Comparison of ENCODE assay signal across 8 cellular contexts in the genomic region with DNA sequence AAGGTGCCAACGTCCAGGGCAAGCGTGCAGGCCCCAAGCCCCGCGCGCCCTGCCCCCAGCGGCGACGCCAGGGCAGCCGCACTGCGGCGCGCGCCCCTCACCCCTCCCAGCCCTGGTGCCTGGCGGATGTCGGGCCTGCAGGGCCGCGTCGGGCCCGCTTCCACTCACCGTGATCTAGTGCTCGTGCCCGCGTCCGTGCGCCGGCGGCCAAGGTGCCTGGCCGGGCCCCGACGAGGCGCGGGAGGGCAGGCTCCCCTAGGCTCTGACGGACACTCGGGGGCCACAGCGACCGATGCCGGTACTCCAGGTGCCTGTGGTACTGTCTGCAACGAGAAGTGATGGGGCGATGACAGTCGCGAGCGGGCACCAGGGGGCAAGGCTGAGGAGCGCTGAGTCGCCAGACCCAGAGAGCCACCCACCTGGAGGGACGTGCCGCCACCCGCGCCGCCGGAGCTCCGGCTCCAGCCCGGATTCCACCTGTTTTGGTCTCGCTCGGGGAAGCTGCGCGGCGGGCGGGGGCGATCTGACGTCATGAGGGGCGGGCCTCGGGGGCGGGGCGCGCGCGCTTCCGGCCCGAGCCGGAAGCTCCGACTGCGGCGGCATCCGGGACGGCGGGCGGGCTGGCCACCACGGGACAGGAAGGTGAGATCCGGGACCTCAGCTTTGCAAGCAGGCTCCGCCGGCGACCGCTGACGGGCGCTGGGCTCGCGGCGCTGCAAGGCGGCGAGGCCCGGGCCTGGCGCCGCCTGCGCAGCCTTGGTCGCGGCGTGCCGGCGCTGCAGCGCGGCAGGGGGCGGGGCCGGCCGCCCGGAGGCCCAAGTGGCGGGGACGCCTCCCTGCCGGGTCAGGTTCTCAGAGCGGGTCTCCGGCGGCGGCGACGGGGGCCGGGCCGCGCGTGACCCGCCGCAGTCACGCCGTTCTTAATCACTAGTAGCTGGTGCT. TPM values are rescaled to one million over a fixed set of nuclear protein-coding genes. Genes with fewer than 3 reads are reported as not detected.
A peak's percentile ranks its signal among the peaks of the same experiment; 100 is the strongest.
DNase-seq lines count a peak whose midpoint lies in the region; TF ChIP-seq lines count a peak whose summit lies in the region.

A gene with protein sequence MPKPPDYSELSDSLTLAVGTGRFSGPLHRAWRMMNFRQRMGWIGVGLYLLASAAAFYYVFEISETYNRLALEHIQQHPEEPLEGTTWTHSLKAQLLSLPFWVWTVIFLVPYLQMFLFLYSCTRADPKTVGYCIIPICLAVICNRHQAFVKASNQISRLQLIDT (plus strand): TSS at position 927 of the 942 bp plus-strand sequence. CDS start 89 bp downstream, outside the sequence.
A gene with protein sequence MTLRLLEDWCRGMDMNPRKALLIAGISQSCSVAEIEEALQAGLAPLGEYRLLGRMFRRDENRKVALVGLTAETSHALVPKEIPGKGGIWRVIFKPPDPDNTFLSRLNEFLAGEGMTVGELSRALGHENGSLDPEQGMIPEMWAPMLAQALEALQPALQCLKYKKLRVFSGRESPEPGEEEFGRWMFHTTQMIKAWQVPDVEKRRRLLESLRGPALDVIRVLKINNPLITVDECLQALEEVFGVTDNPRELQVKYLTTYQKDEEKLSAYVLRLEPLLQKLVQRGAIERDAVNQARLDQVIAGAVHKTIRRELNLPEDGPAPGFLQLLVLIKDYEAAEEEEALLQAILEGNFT (minus strand): TSS at position 507 of the 942 bp plus-strand sequence. CDS start 655 bp downstream, outside the sequence.

- TF ChIP-seq POLR2A in ovary (IDR thresholded peaks at IDR 0.05), result peak; percentile 75

- peak within 1 kb of the TSS; percentile 91 for H3K27ac Mint-ChIP-seq in activated naive CD4-positive, alpha-beta T cell treated with anti-CD3 and anti-CD28 coated beads for 36 hours

- H3K27ac ChIP-seq in GM23248, result peak within 1 kb of the TSS; percentile 85
- peak within 1 kb of the TSS; percentile 42 to 89 for H3K27ac ChIP-seq in ovary
- peak within 1 kb of the TSS; percentile 99 for H3K27ac ChIP-seq in thymus (ENCODE audit: low read depth)

- peak within 1 kb of the TSS; percentile 88 for H3K4me3 Mint-ChIP-seq in activated naive CD4-positive, alpha-beta T cell treated with anti-CD3 and anti-CD28 coated beads for 36 hours

- WGBS in GM23248 (ENCODE audit: low coverage in 1 of 2, low lambda C conversion rate in 2 of 2, missing lambda C conversion rate in 2 of 2), 2 experiments, result 0 to 1% methylated on average over 42 to 78 of the region's 122 CpGs
- WGBS in ovary, 3 donors, result 0 to 1% (median 1%) methylated on average over 49 to 122 of the region's 122 CpGs
- WGBS in thymus, result under 1% methylated on average over 122 of the region's 122 CpGs

- CTCF ChIA-PET in activated naive CD4-positive, alpha-beta T cell treated with anti-CD3 and anti-CD28 coated beads for 36 hours (lab: Charles Lee), result interaction anchor here (0.6 to 1.8 kb wide), 8 partner anchors 10 to 71 kb away, joined by 3 to 16 read pairs (median 3); a partner anchor contains a TSS

- H3K4me3 ChIP-seq in GM23248 (peak within 1 kb of the TSS; percentile 92), ovary (peak within 1 kb of the TSS; percentile 95), thymus (ENCODE audit: low read length) (peak within 1 kb of the TSS; percentile 96)

- peaks cover 13% of the 10 kb centered on the region for H3K4me1 ChIP-seq in GM23248 (ENCODE audit: insufficient read depth)
- peaks cover 9% of the 10 kb centered on the region for H3K4me1 ChIP-seq in ovary (ENCODE audit: insufficient read depth)
- H3K4me1 ChIP-seq in thymus (ENCODE audit: control insufficient read depth, insufficient read depth, low read length), result peaks cover 14% of the 10 kb centered on the region

- H3K9ac ChIP-seq in GM23248, result peak within 1 kb of the TSS; percentile 96

- in situ Hi-C loops in GM23248 (cut with MboI) (no loop called here), SK-MEL-5 (cut with HindIII; ENCODE audit: low pct_unique_long_range_greater_than_20kb, low sequenced_read_pairs) (no loop called here)

- no peaks in the 10 kb centered on the region for H3K9me2 ChIP-seq in GM23248 (ENCODE audit: insufficient read depth)

- TF ChIP-seq EP300 in ovary (IDR thresholded peaks at IDR 0.05), result no peak

- H3K4me1 Mint-ChIP-seq in activated naive CD4-positive, alpha-beta T cell treated with anti-CD3 and anti-CD28 coated beads for 36 hours (ENCODE audit: low read depth), result peaks cover 42% of the 10 kb centered on the region

- intact Hi-C loops in activated naive CD4-positive, alpha-beta T cell treated with anti-CD3 and anti-CD28 coated beads for 36 hours (cut with micrococcal nuclease), result loop anchor here (1.0 to 10.0 kb wide), 6 partner anchors 23 to 990 kb away; a partner anchor contains a TSS
- intact Hi-C loops in ovary (cut with DNase I), result no loop called here

- H4K20me1 ChIP-seq in GM23248 (ENCODE audit: insufficient read depth), result no peaks in the 10 kb centered on the region

- peak in 1 of 3 donors; percentile 28 for TF ChIP-seq CTCF in ovary (IDR thresholded peaks at IDR 0.05)

- peaks cover 14% of the 10 kb centered on the region for H3K36me3 Mint-ChIP-seq in activated naive CD4-positive, alpha-beta T cell treated with anti-CD3 and anti-CD28 coated beads for 36 hours (ENCODE audit: low read depth)

- peaks cover 5% of the 10 kb centered on the region; the same call in 1 of the 2 replicates for H3F3A ChIP-seq in GM23248 (ENCODE audit: insufficient read depth)

- H3K36me3 ChIP-seq in GM23248 (ENCODE audit: low read depth), result peaks cover 5% of the 10 kb centered on the region; the same call in 1 of the 2 replicates
- no peaks in the 10 kb centered on the region for H3K36me3 ChIP-seq in ovary
- H3K36me3 ChIP-seq in thymus (ENCODE audit: control insufficient read depth, insufficient read depth), result peaks cover 16% of the 10 kb centered on the region

- no peaks in the 10 kb centered on the region for H3K9me3 ChIP-seq in GM23248 (ENCODE audit: low read depth)
- no peaks in the 10 kb centered on the region for H3K9me3 ChIP-seq in ovary
- H3K9me3 ChIP-seq in thymus (ENCODE audit: control insufficient read depth), result no peaks in the 10 kb centered on the region

- no peaks in the 10 kb centered on the region for H3K27me3 Mint-ChIP-seq in activated naive CD4-positive, alpha-beta T cell treated with anti-CD3 and anti-CD28 coated beads for 36 hours (ENCODE audit: low read depth)

- H3K27me3 ChIP-seq in GM23248 (replicated peaks; ENCODE audit: insufficient read depth) (no peaks in the 10 kb centered on the region), ovary (no peaks in the 10 kb centered on the region), thymus (ENCODE audit: control insufficient read depth, insufficient read depth) (no peaks in the 10 kb centered on the region)

- H3K4me2 ChIP-seq in GM23248 (ENCODE audit: unreplicated experiment), result peak within 1 kb of the TSS; percentile 96

- H2AFZ ChIP-seq in GM23248, result peak within 1 kb of the TSS; percentile 96

- H3K79me2 ChIP-seq in GM23248 (ENCODE audit: insufficient read depth), result peaks cover 38% of the 10 kb centered on the region

- H3K9me3 Mint-ChIP-seq in activated naive CD4-positive, alpha-beta T cell treated with anti-CD3 and anti-CD28 coated beads for 36 hours, result no peaks in the 10 kb centered on the region

- DNase-seq in GDM1 (lab: John Stamatoyannopoulos, UW), result peak; percentile 83
- DNase-seq in GM23248, result peak; percentile 93
- DNase-seq in Kasumi-1 (lab: John Stamatoyannopoulos, UW), result peak; percentile 70 to 72
- DNase-seq in SK-MEL-5 (ENCODE audit: low read depth, low spot score), result peak; percentile 92
- DNase-seq in activated naive CD4-positive, alpha-beta T cell treated with anti-CD3 and anti-CD28 coated beads for 36 hours, result peak; percentile 91
- DNase-seq in glomerular visceral epithelial cell (ENCODE audit: extremely low spot score), result peak; percentile 90
- peak; percentile 82 to 90 (median 89) for DNase-seq in ovary

RNA-seq across cellular contexts. Expression of the first gene that starts in this region (rescaled TPM):
- total RNA-seq in GM23248 (2014; rRNA removed; shearing (Covaris generic)), result 6.2 and 7.7 TPM in 2 replicates
- polyA plus RNA-seq in GM23248 (2016; fragmentation: Nextera tagmentation; extraction: Ambion mirVana), result 18.5 and 18.7 TPM in 2 replicates
- 127 and 135 TPM in 2 replicates for total RNA-seq in SK-MEL-5 (2014; rRNA removed; shearing (Covaris generic))
- 59.4 and 65.3 TPM in 2 replicates for polyA plus RNA-seq in SK-MEL-5 (2015; cell fraction: cytosol; rRNA removed)
- polyA plus RNA-seq in SK-MEL-5 (2015; cell fraction: nucleus; rRNA removed), result 27.2 and 34.7 TPM in 2 replicates
- 10 to 100 TPM; 11.4 to 11.6 TPM for total RNA-seq in activated naive CD4-positive, alpha-beta T cell treated with anti-CD3 and anti-CD28 coated beads for 36 hours
- 10 to 100 TPM in 6 of 7 donors, 1 to 10 TPM in 1; 8.0 to 22.2 (median 16.3) TPM for total RNA-seq in ovary
- polyA plus RNA-seq in ovary, result 10 to 100 TPM; 17.6 to 18.4 TPM
- polyA plus RNA-seq in thymus, result 38.8 TPM

RNA-seq across cellular contexts. Expression of the second gene that starts in this region (rescaled TPM):
- 17.5 and 18.3 TPM in 2 replicates for total RNA-seq in GM23248 (2014; rRNA removed; shearing (Covaris generic))
- polyA plus RNA-seq in GM23248 (2016; fragmentation: Nextera tagmentation; extraction: Ambion mirVana) (9.8 and 11.8 TPM in 2 replicates), ovary (10 to 100 TPM; 30.0 to 41.4 TPM), thymus (37.9 TPM)
- total RNA-seq in SK-MEL-5 (2014; rRNA removed; shearing (Covaris generic)), result 82.9 and 91.5 TPM in 2 replicates
- 39.3 and 45.6 TPM in 2 replicates for polyA plus RNA-seq in SK-MEL-5 (2015; cell fraction: cytosol; rRNA removed)
- 29.8 and 30.5 TPM in 2 replicates for polyA plus RNA-seq in SK-MEL-5 (2015; cell fraction: nucleus; rRNA removed)
- 10 to 100 TPM; 11.9 to 13.1 TPM for total RNA-seq in activated naive CD4-positive, alpha-beta T cell treated with anti-CD3 and anti-CD28 coated beads for 36 hours
- 10 to 100 TPM; 20.5 to 31.6 (median 24.1) TPM for total RNA-seq in ovary

Comparison
In these comparisons a context has a peak if more than half of its experiments do, and no peak if none do; other contexts are left out.
1. Peak in every context shown above with its lines: DNase-seq, H3K4me3 ChIP-seq and H3K27ac ChIP-seq.